ENCODE assay signal across 1 cellular context in genomic region chr20:43590392-43591303, GRCh38.
A peak's percentile ranks its signal among the peaks of the same experiment; 100 is the strongest.
TF ChIP-seq lines count a peak whose summit lies in the region.

Gene IFT52 (plus strand): TSS chr20:43590937. CDS start chr20:43594699, 3,762 bp downstream.

TF ChIP-seq in HepG2, 621 proteins besides CTCF, POLR2A, EP300 and RAD21 (continued from another document and continues in another):
- TF ChIP-seq POGK (CRISPR knock-in tag; conservative IDR thresholded peaks at IDR 0.05) (peak; percentile 79), HDAC6 (IDR thresholded peaks at IDR 0.05; ENCODE audit: low read depth, low read length) (no peak), ZNF616 (CRISPR knock-in tag; IDR thresholded peaks at IDR 0.05; ENCODE audit: low read depth) (0 out of 2 replicates have a peak, but pooled peaks have one; percentile 36), ZNF136 (CRISPR knock-in tag; IDR thresholded peaks at IDR 0.05; ENCODE audit: low read depth) (peak; percentile 80), RNF2 (conservative IDR thresholded peaks at IDR 0.05; ENCODE audit: low read depth) (no peak), ZNF780A (CRISPR knock-in tag; IDR thresholded peaks at IDR 0.05) (no peak), ZNF615 (CRISPR knock-in tag; IDR thresholded peaks at IDR 0.05; ENCODE audit: borderline replicate concordance) (peak; percentile 90), MYPOP (CRISPR knock-in tag; IDR thresholded peaks at IDR 0.05) (peak; percentile 97), ZNF776 (CRISPR knock-in tag; IDR thresholded peaks at IDR 0.05) (peak; percentile 80), PHF20 (CRISPR knock-in tag; IDR thresholded peaks at IDR 0.05) (peak; percentile 79), FOXP4 (CRISPR knock-in tag; IDR thresholded peaks at IDR 0.05) (peak; percentile 56; the same call in 1 of the 2 replicates), ZNF350 (CRISPR knock-in tag; IDR thresholded peaks at IDR 0.05; ENCODE audit: borderline replicate concordance, low read depth) (peak; percentile 89), MIXL1 (CRISPR knock-in tag; IDR thresholded peaks at IDR 0.05) (peak; percentile 65), SPEN (CRISPR knock-in tag; IDR thresholded peaks at IDR 0.05; ENCODE audit: low read depth) (peak; percentile 98), ZMYM3 (CRISPR knock-in tag; IDR thresholded peaks at IDR 0.05) (peak; percentile 71), ZNF713 (CRISPR knock-in tag; IDR thresholded peaks at IDR 0.05) (peak; percentile 60; the same call in 1 of the 2 replicates), GFI1 (CRISPR knock-in tag; IDR thresholded peaks at IDR 0.05; ENCODE audit: borderline replicate concordance) (no peak; the same call in 1 of the 2 replicates), TBX3 (IDR thresholded peaks at IDR 0.05; ENCODE audit: borderline replicate concordance) (peak; percentile 20; the same call in 1 of the 2 replicates), NR2F2 (IDR thresholded peaks at IDR 0.05; ENCODE audit: borderline replicate concordance, low read depth) (peak; percentile 25; the same call in 1 of the 2 replicates), ZBTB3 (CRISPR knock-in tag; IDR thresholded peaks at IDR 0.05; ENCODE audit: borderline replicate concordance, low read depth) (peak; percentile 64; the same call in 1 of the 2 replicates), DBP (CRISPR knock-in tag; IDR thresholded peaks at IDR 0.05; ENCODE audit: not compliant biosample characterization) (peak; percentile 29), EEA1 (CRISPR knock-in tag; IDR thresholded peaks at IDR 0.05; ENCODE audit: borderline replicate concordance) (peak; percentile 79; the same call in 1 of the 2 replicates), ZBTB20 (CRISPR knock-in tag; IDR thresholded peaks at IDR 0.05; ENCODE audit: borderline replicate concordance, low read depth) (peak; percentile 81), ELF3 (CRISPR knock-in tag; IDR thresholded peaks at IDR 0.05) (peak; percentile 35; the same call in 1 of the 2 replicates), ZGPAT (CRISPR knock-in tag; IDR thresholded peaks at IDR 0.05) (peak; percentile 90), U2AF2 (IDR thresholded peaks at IDR 0.05; ENCODE audit: low read depth, low read length) (0 out of 2 replicates have a peak, but pooled peaks have one; percentile 70), HNF1A (IDR thresholded peaks at IDR 0.05; ENCODE audit: low read depth) (no peak), HNF1A (CRISPR knock-in tag; IDR thresholded peaks at IDR 0.05; ENCODE audit: borderline replicate concordance) (peak; percentile 85; the same call in 1 of the 2 replicates), FIP1L1 (IDR thresholded peaks at IDR 0.05; ENCODE audit: borderline replicate concordance, insufficient read depth, low read depth, low read length) (no peak), ATF3 (CRISPR knock-in tag; IDR thresholded peaks at IDR 0.05) (peak; percentile 32; the same call in 1 of the 2 replicates), THRA (CRISPR knock-in tag; IDR thresholded peaks at IDR 0.05; ENCODE audit: borderline replicate concordance) (peak; percentile 50), ZNF383 (CRISPR knock-in tag; IDR thresholded peaks at IDR 0.05; ENCODE audit: borderline replicate concordance) (peak; percentile 89), ZMYM4 (CRISPR knock-in tag; IDR thresholded peaks at IDR 0.05) (peak; percentile 84; the same call in 1 of the 2 replicates), KAT8 (CRISPR knock-in tag; IDR thresholded peaks at IDR 0.05) (peak; percentile 95), ZNF234 (CRISPR knock-in tag; conservative IDR thresholded peaks at IDR 0.05) (no peak), ZNF235 (CRISPR knock-in tag; IDR thresholded peaks at IDR 0.05; ENCODE audit: borderline replicate concordance) (peak; percentile 96), NFKBIZ (CRISPR knock-in tag; IDR thresholded peaks at IDR 0.05) (no peak; the same call in 1 of the 2 replicates), ZNF121 (CRISPR knock-in tag; IDR thresholded peaks at IDR 0.05) (0 out of 2 replicates have a peak, but pooled peaks have one; percentile 35), ZNF317 (CRISPR knock-in tag; IDR thresholded peaks at IDR 0.05) (peak; percentile 86), RBAK (CRISPR knock-in tag; IDR thresholded peaks at IDR 0.05) (no peak), KDM2A (CRISPR knock-in tag; IDR thresholded peaks at IDR 0.05; ENCODE audit: borderline replicate concordance, low read depth) (peak; percentile 89), POLR2G (IDR thresholded peaks at IDR 0.05; ENCODE audit: low read depth, low read length) (peak; percentile 93), SRY (CRISPR knock-in tag; IDR thresholded peaks at IDR 0.05) (peak; percentile 91), PTBP1 (IDR thresholded peaks at IDR 0.05; ENCODE audit: low read depth, low read length, poor library complexity, severe bottlenecking) (peak; percentile 31), PHF21A (CRISPR knock-in tag; IDR thresholded peaks at IDR 0.05) (peak; percentile 77), FOXA3 (CRISPR knock-in tag; IDR thresholded peaks at IDR 0.05) (peak; percentile 64), MAZ (IDR thresholded peaks at IDR 0.05; ENCODE audit: borderline replicate concordance, low read depth, low read length) (no peak; the same call in 1 of the 2 replicates), MAZ (CRISPR knock-in tag; IDR thresholded peaks at IDR 0.05; ENCODE audit: low read depth) (peak; percentile 79), FOXK2 (IDR thresholded peaks at IDR 0.05) (peak; percentile 99), CERS6 (CRISPR knock-in tag; IDR thresholded peaks at IDR 0.05) (0 out of 2 replicates have a peak, but pooled peaks have one; percentile 31), GPN1 (CRISPR knock-in tag; IDR thresholded peaks at IDR 0.05; ENCODE audit: borderline replicate concordance) (peak; percentile 13; the same call in 1 of the 2 replicates), ZNF496 (CRISPR knock-in tag; IDR thresholded peaks at IDR 0.05; ENCODE audit: insufficient replicate concordance) (no peak), ZNF263 (CRISPR knock-in tag; IDR thresholded peaks at IDR 0.05) (peak; percentile 50; the same call in 1 of the 2 replicates), BORCS8-MEF2B (CRISPR knock-in tag; IDR thresholded peaks at IDR 0.05) (peak; percentile 80), AGO1 (IDR thresholded peaks at IDR 0.05; ENCODE audit: low read depth, low read length, poor library complexity, severe bottlenecking) (peak; percentile 68), ZNF629 (CRISPR knock-in tag; conservative IDR thresholded peaks at IDR 0.05) (peak; percentile 30; the same call in 1 of the 2 replicates), ZNF10 (CRISPR knock-in tag; IDR thresholded peaks at IDR 0.05; ENCODE audit: borderline replicate concordance, low read depth) (no peak), SIN3A (IDR thresholded peaks at IDR 0.05; ENCODE audit: borderline replicate concordance, low read depth, low read length) (peak; percentile 96), ZNF124 (CRISPR knock-in tag; IDR thresholded peaks at IDR 0.05) (peak; percentile 81; the same call in 1 of the 2 replicates)
